8 cellular contexts compared by ENCODE assay signal in the genomic region with DNA sequence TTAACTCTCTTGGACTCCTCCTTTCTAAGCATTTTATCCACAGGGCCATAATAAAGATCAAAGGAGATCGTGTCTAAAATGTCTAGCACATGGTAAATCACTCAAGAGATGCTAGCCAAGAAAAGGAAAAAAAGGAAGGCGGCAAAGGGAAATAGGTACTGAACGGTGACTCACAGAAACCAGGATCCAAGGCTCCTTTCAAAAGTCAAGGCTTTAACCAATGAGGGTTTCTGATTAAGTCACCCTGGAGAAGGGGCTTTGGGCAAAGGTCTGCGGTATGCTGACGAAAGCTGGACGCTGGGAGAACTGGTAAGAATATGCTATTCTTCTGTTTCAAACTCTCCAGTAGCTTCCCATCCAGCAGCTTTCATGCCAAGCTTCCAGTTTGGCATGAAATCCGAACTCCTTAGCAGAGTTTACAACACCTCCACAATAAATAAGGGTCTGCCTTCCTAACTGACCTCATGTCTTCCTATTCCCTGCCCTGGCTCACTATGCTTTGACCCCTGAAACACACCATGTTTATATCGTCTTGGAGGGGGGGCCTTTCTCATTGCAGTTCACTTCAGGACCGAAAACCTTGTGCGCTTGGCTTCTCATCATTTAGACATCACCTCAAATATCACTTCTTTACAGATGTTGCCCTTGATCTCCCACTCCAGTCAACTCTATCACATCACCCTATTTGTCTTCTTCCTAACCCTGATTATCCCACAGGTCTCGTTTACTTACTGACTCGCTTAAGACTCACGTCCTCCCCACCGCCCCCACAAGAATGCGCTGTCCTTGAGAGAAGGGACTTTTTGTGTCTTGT. TPM values are rescaled to one million over a fixed set of nuclear protein-coding genes. Genes with fewer than 3 reads are reported as not detected.
A peak's percentile ranks its signal among the peaks of the same experiment; 100 is the strongest.
DNase-seq lines count a peak whose midpoint lies in the region; ATAC-seq and TF ChIP-seq lines count a peak whose summit lies in the region.

No MANE protein-coding gene starts in this region.

- 0 out of 2 replicates have a peak, but pooled peaks have one; percentile 9 for TF ChIP-seq RAD21 in IMR-90 (IDR thresholded peaks at IDR 0.05; ENCODE audit: low read length)

- H4K8ac ChIP-seq in IMR-90 (ENCODE audit: low read depth in 2 of 2, low read length in 2 of 2) (peak overlapping the region in 1 of 2 experiments; percentile 36; a peak in 1 of 4 replicates), mesendoderm (ENCODE audit: low read depth, low read length) (no peak overlapping the region)

- no peak overlapping the region for H4K91ac ChIP-seq in IMR-90 (ENCODE audit: insufficient read depth, low read depth, low read length)

- H2AFZ ChIP-seq in IMR-90 (replicated peaks; ENCODE audit: low read length, poor library complexity), result peak overlapping the region; percentile 95

- no peak for TF ChIP-seq POLR2A in IMR-90 (IDR thresholded peaks at IDR 0.05; ENCODE audit: low read depth, low read length)

- H4K5ac ChIP-seq in IMR-90 (ENCODE audit: low read depth, low read length) (no peak overlapping the region), mesendoderm (ENCODE audit: low read length) (no peak overlapping the region)

- H3K14ac ChIP-seq in IMR-90 (replicated peaks; ENCODE audit: low read depth, low read length), result peak overlapping the region; percentile 51

- H3K23ac ChIP-seq in IMR-90 (ENCODE audit: low read depth, low read length) (peak overlapping the region; percentile 57), mesendoderm (ENCODE audit: low read length) (no peak overlapping the region)

- dilution Hi-C loops in IMR-90 (cut with HindIII; ENCODE audit: low sequenced_read_pairs, unreplicated experiment), result no loop called here

- H3K36me3 ChIP-seq in IMR-90 (ENCODE audit: control insufficient read depth, insufficient read depth, low read length), result peaks cover 20% of the 10 kb centered on the region
- H3K36me3 ChIP-seq in mesendoderm (ENCODE audit: control insufficient read depth, insufficient read depth, low read length), result no peaks in the 10 kb centered on the region

- H3K27me3 ChIP-seq in IMR-90 (ENCODE audit: control insufficient read depth, insufficient read depth, low read length) (no peaks in the 10 kb centered on the region), dorsolateral prefrontal cortex (no peaks in the 10 kb centered on the region), mesendoderm (ENCODE audit: insufficient read depth, low read length, poor library complexity) (no peaks in the 10 kb centered on the region)

- peaks cover 5% of the 10 kb centered on the region for H3K4me1 ChIP-seq in IMR-90 (ENCODE audit: control insufficient read depth, insufficient read depth, low read length)
- peaks cover 10% of the 10 kb centered on the region for H3K4me1 ChIP-seq in mesendoderm (ENCODE audit: control insufficient read depth, low read depth, low read length)

- peaks cover 14% of the 10 kb centered on the region; the same call in 1 of the 2 replicates for H4K20me1 ChIP-seq in IMR-90 (ENCODE audit: insufficient read depth, low read length)

- H2BK120ac ChIP-seq in IMR-90 (ENCODE audit: low read depth, low read length), result no peak overlapping the region
- H2BK120ac ChIP-seq in mesendoderm (ENCODE audit: low read depth, low read length), result no peak overlapping the region

- H2AK9ac ChIP-seq in IMR-90 (replicated peaks; ENCODE audit: low read depth, low read length, poor library complexity), result peak overlapping the region; percentile 89

- no peak overlapping the region for H2BK20ac ChIP-seq in IMR-90 (ENCODE audit: low read depth, low read length)

- in situ Hi-C loops in IMR-90 (cut with MboI; ENCODE audit: low sequenced_read_pairs), result no loop called here

- H3K56ac ChIP-seq in IMR-90 (ENCODE audit: extremely low read depth, insufficient read depth, low read length) (peak overlapping the region; percentile 22; the same call in 1 of the 2 replicates), mesendoderm (ENCODE audit: low read length) (peak overlapping the region; percentile 94)

- peak overlapping the region; percentile 65 for H3K27ac ChIP-seq in IMR-90 (ENCODE audit: insufficient read depth, low read length)
- H3K27ac ChIP-seq in dorsolateral prefrontal cortex, result peak overlapping the region in 42 of 59 donors; percentile 8 to 90 (median 72)
- peak overlapping the region; percentile 79 for H3K27ac ChIP-seq in mesendoderm (ENCODE audit: low read depth, low read length)

- H3K9me1 ChIP-seq in IMR-90 (ENCODE audit: insufficient read depth, low read length), result peaks cover 6% of the 10 kb centered on the region

- H3K4me2 ChIP-seq in IMR-90 (ENCODE audit: low read depth, low read length) (peak overlapping the region; percentile 97), mesendoderm (ENCODE audit: low read length) (peak overlapping the region; percentile 92)

- H3K4ac ChIP-seq in IMR-90 (ENCODE audit: low read depth, low read length) (peak overlapping the region; percentile 65; the same call in 1 of the 2 replicates), mesendoderm (ENCODE audit: low read depth, low read length) (no peak overlapping the region)

- H2AK5ac ChIP-seq in IMR-90 (ENCODE audit: low read depth, low read length), result peak overlapping the region; percentile 9; the same call in 1 of the 2 replicates
- H2AK5ac ChIP-seq in mesendoderm (ENCODE audit: low read length), result no peak overlapping the region

- POLR2A ChIA-PET in IMR-90 (lab: Charles Lee; ENCODE audit: unreplicated experiment), result interaction anchor here (0.5 kb wide), 1 partner anchor 37 kb away, joined by 4 read pairs; no protein-coding TSS in a partner anchor

- peak overlapping the region; percentile 12; the same call in 1 of the 2 replicates for H3K18ac ChIP-seq in IMR-90 (ENCODE audit: low read depth, low read length)
- H3K18ac ChIP-seq in mesendoderm (ENCODE audit: low read length), result peak overlapping the region; percentile 81

- H2BK15ac ChIP-seq in IMR-90 (ENCODE audit: low read depth, low read length) (no peak overlapping the region; the same call in 2 of the 3 replicates), mesendoderm (replicated peaks; ENCODE audit: low read depth) (no peak overlapping the region)

- H2BK5ac ChIP-seq in IMR-90 (ENCODE audit: low read depth, low read length, poor library complexity, severe bottlenecking) (peak overlapping the region; percentile 81), mesendoderm (ENCODE audit: low read length) (no peak overlapping the region)

- peaks cover 5% of the 10 kb centered on the region for H3K79me2 ChIP-seq in mesendoderm (ENCODE audit: control insufficient read depth, insufficient read depth, low read length)

- CTCF ChIA-PET in IMR-90 (lab: Yijun Ruan, JAX), result interaction anchor here (1.0 to 1.1 kb wide), 2 partner anchors 8 to 12 kb away, joined by 3 to 6 read pairs; no protein-coding TSS in a partner anchor

- H3K79me1 ChIP-seq in IMR-90 (ENCODE audit: low read depth in 1 of 2, low read length in 2 of 2), result peaks cover 29 to 49% of the 10 kb centered on the region in 2 experiments
- H3K79me1 ChIP-seq in mesendoderm (ENCODE audit: low read length), result peaks cover 9% of the 10 kb centered on the region

- no TSS peak for BruUV-seq in IMR-90 (replicated peaks; lab: Mats Ljungman, UMichigan)

- TF ChIP-seq CTCF in IMR-90 (conservative IDR thresholded peaks at IDR 0.05; ENCODE audit: low read depth, low read length) (0 out of 2 replicates have a peak, but pooled peaks have one; percentile 7), dorsolateral prefrontal cortex (IDR thresholded peaks at IDR 0.05 in 54 of 56, conservative IDR thresholded peaks at IDR 0.05 in 2 of 56; ENCODE audit: low read depth in 1 of 56, partially characterized antibody in 56 of 56) (no peak)

- DNase-seq in NCI-H146 (lab: John Stamatoyannopoulos, UW) (peak; percentile 39), NCI-H146 treated with DMSO at 0.1 percent for 48 hours (lab: John Stamatoyannopoulos, UW; ENCODE audit: unreplicated experiment) (no peak), IMR-90 (peak; percentile 86), dorsolateral prefrontal cortex (peak in 4 of 10 donors; percentile 21 to 63 (median 26)), mesendoderm (peak; percentile 66)
- peak; percentile 56 for DNase-seq in activated CD4-positive, CD25-positive, alpha-beta regulatory T cell treated with anti-CD3 and anti-CD28 coated beads, Interleukin-2, amount 50 U/mL, for 72 hours
- peak; percentile 40 to 59 for DNase-seq in stimulated activated CD8-positive, alpha-beta memory T cell treated with anti-CD3 and anti-CD28 coated beads, Interleukin-2, amount 100 ng/mL, for 48 hours (ENCODE audit: low read depth in 2 of 2)

- peak overlapping the region; percentile 82 for H3K4me3 ChIP-seq in IMR-90 (ENCODE audit: insufficient read depth, low read depth, low read length)
- peak overlapping the region; percentile 56 to 99 (median 92) for H3K4me3 ChIP-seq in dorsolateral prefrontal cortex
- peak overlapping the region; percentile 77 for H3K4me3 ChIP-seq in mesendoderm (ENCODE audit: low read length)

- no peaks in the 10 kb centered on the region for H3K9me3 ChIP-seq in IMR-90 (ENCODE audit: control insufficient read depth, insufficient read depth, low read length)

- H3K9ac ChIP-seq in IMR-90 (ENCODE audit: low read depth, low read length), result peak overlapping the region; percentile 75
- peak overlapping the region; percentile 90 for H3K9ac ChIP-seq in mesendoderm (ENCODE audit: low read length)

- 0% methylated on average over 3 of the region's 15 CpGs; no CpG with 5 or more reads in 1 of the 2 experiments for WGBS in IMR-90 (ENCODE audit: extremely low coverage in 2 of 2, insufficient read length in 1 of 2), 2 experiments
- no CpG with 5 or more reads among the region's 15 CpGs for WGBS in mesendoderm (ENCODE audit: extremely low coverage, insufficient coverage, low lambda C conversion rate)

- peak; percentile 41 for ATAC-seq in IMR-90 (ENCODE audit: low read depth)
- ATAC-seq in GM18870 (IDR thresholded peaks at IDR 0.05; ENCODE audit: unreplicated experiment), result no peak

- intact Hi-C loops in IMR-90 (cut with micrococcal nuclease), result no loop called here
- intact Hi-C loops in dorsolateral prefrontal cortex (cut with DNase I), result no loop called here

RNA-seq across cellular contexts. Expression of gene TOMM34, which starts 0.9 kb away (rescaled TPM):
- total RNA-seq in IMR-90 (2012; rRNA removed) (82.8 and 97.5 TPM in 2 replicates), dorsolateral prefrontal cortex (10 to 100 TPM; 17.1 to 62.7 (median 39.9) TPM)
- 98.2 and 101 TPM in 2 replicates for polyA plus RNA-seq in IMR-90 (2012; rRNA removed)
- 52.7 and 67.7 TPM in 2 replicates for polyA plus RNA-seq in IMR-90 (2012; cell fraction: cytosol; rRNA removed)
- 29.9 and 31.3 TPM in 2 replicates for polyA plus RNA-seq in IMR-90 (2012; cell fraction: nucleus; rRNA removed; ENCODE audit: low replicate concordance)
- 27.5 TPM for polyA plus RNA-seq in mesendoderm (2013, experiment 1 of 2)
- polyA plus RNA-seq in mesendoderm (2013, experiment 2 of 2), result 28.2 TPM

RNA-seq across cellular contexts. Expression of gene STK4, which starts 7.0 kb away (rescaled TPM):
- total RNA-seq in IMR-90 (2012; rRNA removed), result 22.2 and 30.0 TPM in 2 replicates
- 8.3 and 10.2 TPM in 2 replicates for polyA plus RNA-seq in IMR-90 (2012; rRNA removed)
- polyA plus RNA-seq in IMR-90 (2012; cell fraction: cytosol; rRNA removed), result 2.1 and 3.0 TPM in 2 replicates
- polyA plus RNA-seq in IMR-90 (2012; cell fraction: nucleus; rRNA removed; ENCODE audit: low replicate concordance), result 3.0 and 14.5 TPM in 2 replicates
- total RNA-seq in dorsolateral prefrontal cortex, result 10 to 100 TPM; 31.0 to 66.4 (median 42.5) TPM
- polyA plus RNA-seq in mesendoderm (2013, experiment 1 of 2), result 12.9 TPM
- 13.3 TPM for polyA plus RNA-seq in mesendoderm (2013, experiment 2 of 2)

RNA-seq across cellular contexts. Expression of gene PABPC1L, which starts 49.4 kb away (rescaled TPM):
- total RNA-seq in IMR-90 (2012; rRNA removed) (4.7 and 6.1 TPM in 2 replicates), dorsolateral prefrontal cortex (10 to 100 TPM in 102 of 120 experiments, 1 to 10 TPM in 18; 5.6 to 24.7 (median 14.3) TPM)
- 76.6 and 82.4 TPM in 2 replicates for polyA plus RNA-seq in IMR-90 (2012; rRNA removed)
- polyA plus RNA-seq in IMR-90 (2012; cell fraction: cytosol; rRNA removed), result 18.1 and 18.2 TPM in 2 replicates
- 901 and 1,315 TPM in 2 replicates for polyA plus RNA-seq in IMR-90 (2012; cell fraction: nucleus; rRNA removed; ENCODE audit: low replicate concordance)
- 35.6 TPM for polyA plus RNA-seq in mesendoderm (2013, experiment 1 of 2)
- polyA plus RNA-seq in mesendoderm (2013, experiment 2 of 2), result 37.3 TPM
